In the genomic region with DNA sequence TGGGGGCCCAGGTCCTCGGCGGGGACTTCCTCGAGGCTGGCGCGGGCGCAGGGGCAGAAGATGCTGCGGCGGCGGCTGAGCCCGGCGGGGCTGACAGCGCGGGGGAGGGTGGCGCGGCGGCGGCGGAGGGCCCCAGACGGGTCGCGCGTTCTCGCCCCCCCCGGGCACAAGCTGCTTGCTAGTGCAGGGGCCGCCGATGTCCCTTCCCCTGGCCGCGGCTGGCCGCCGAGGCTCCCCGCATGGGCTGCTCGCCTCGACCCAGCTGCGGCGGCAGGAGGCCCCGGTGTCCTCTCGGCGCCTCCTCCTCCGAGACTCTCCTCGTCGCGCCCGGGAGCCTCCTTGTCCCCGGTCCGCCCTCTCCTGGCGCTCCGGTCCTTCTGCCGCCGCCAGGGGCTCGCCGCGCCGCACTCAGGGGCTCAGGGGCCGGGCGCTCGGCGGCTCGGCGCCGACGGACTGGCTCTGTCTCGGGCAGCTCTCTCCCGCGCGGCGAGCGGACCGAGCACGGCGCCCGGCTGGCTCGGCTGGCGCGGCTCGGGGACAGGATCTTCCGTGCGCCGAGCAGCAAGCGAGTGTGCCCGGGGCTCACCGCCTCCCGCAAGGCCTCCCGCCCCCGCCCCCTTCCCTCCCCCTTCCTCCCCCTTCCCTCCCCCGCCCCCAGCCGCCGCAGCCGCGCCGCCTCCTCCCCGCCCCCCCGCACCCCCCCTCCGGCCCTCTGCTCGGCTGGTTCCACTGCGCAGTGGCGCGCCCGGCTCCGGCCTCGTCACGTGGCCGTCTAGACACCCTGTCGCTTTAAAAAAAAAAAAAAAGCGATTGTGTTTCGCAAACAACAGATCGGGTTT, we compare ENCODE assay signal across 1 cellular context.
TF ChIP-seq lines count a peak whose summit lies in the region.

No MANE protein-coding gene starts in this region.

TF ChIP-seq in GM12878, 131 proteins besides CTCF, POLR2A, EP300 and RAD21 (continued from another document):
- TF ChIP-seq, protein P1, sequence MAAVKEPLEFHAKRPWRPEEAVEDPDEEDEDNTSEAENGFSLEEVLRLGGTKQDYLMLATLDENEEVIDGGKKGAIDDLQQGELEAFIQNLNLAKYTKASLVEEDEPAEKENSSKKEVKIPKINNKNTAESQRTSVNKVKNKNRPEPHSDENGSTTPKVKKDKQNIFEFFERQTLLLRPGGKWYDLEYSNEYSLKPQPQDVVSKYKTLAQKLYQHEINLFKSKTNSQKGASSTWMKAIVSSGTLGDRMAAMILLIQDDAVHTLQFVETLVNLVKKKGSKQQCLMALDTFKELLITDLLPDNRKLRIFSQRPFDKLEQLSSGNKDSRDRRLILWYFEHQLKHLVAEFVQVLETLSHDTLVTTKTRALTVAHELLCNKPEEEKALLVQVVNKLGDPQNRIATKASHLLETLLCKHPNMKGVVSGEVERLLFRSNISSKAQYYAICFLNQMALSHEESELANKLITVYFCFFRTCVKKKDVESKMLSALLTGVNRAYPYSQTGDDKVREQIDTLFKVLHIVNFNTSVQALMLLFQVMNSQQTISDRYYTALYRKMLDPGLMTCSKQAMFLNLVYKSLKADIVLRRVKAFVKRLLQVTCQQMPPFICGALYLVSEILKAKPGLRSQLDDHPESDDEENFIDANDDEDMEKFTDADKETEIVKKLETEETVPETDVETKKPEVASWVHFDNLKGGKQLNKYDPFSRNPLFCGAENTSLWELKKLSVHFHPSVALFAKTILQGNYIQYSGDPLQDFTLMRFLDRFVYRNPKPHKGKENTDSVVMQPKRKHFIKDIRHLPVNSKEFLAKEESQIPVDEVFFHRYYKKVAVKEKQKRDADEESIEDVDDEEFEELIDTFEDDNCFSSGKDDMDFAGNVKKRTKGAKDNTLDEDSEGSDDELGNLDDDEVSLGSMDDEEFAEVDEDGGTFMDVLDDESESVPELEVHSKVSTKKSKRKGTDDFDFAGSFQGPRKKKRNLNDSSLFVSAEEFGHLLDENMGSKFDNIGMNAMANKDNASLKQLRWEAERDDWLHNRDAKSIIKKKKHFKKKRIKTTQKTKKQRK (IDR thresholded peaks at IDR 0.05; ENCODE audit: low read depth, low read length): no peak
- TF ChIP-seq TAF1 (IDR thresholded peaks at IDR 0.05; ENCODE audit: borderline replicate concordance, low read depth, low read length) (peak; percentile 64), MXI1 (IDR thresholded peaks at IDR 0.05; ENCODE audit: low read depth, low read length) (peak; percentile 25; the same call in 1 of the 2 replicates), ZSCAN29 (IDR thresholded peaks at IDR 0.05) (no peak), LARP7 (IDR thresholded peaks at IDR 0.05) (peak; percentile 99), ZNF384 (IDR thresholded peaks at IDR 0.05; ENCODE audit: borderline replicate concordance, low read depth, low read length) (peak; percentile 97)
TF ChIP-seq in GM12878: peak in this region for 26.
